In genomic region chr9:92481029-92481633, GRCh38 we compare ENCODE assay signal across 10 cellular contexts. TPM values are rescaled to one million over a fixed set of nuclear protein-coding genes. Genes with fewer than 3 reads are reported as not detected.
DNase-seq lines count a peak whose midpoint lies in the region; ATAC-seq and TF ChIP-seq lines count a peak whose summit lies in the region.
"Had no signal": no experiment of that assay in that cellular context is flagged by ENCODE, and none has a peak within 500 bp of the region (broad histone marks: within the 10 kb centered on the region; RNA-seq: fewer than 3 reads in every experiment).

No MANE protein-coding gene starts in this region.

- H3K4me1 ChIP-seq in CD4-positive, CD25-positive, alpha-beta regulatory T cell (ENCODE audit: control insufficient read depth, insufficient read depth, low read length, poor library complexity, severe bottlenecking), result peaks cover 12% of the 10 kb centered on the region

- no peaks in the 10 kb centered on the region for H3K9me3 ChIP-seq in CD4-positive, CD25-positive, alpha-beta regulatory T cell (ENCODE audit: control insufficient read depth in 2 of 2, low read length in 2 of 2)
- no peaks in the 10 kb centered on the region for H3K9me3 ChIP-seq in CD4-positive, alpha-beta T cell (ENCODE audit: control insufficient read depth, low read length)
- H3K9me3 ChIP-seq in T-helper 17 cell (ENCODE audit: control insufficient read depth, low read length, poor library complexity, severe bottlenecking), result no peaks in the 10 kb centered on the region

- no peaks in the 10 kb centered on the region for H3K27me3 Mint-ChIP-seq in CD4-positive, CD25-positive, alpha-beta regulatory T cell
- H3K27me3 Mint-ChIP-seq in HFFc6 (ENCODE audit: insufficient read depth) (no peaks in the 10 kb centered on the region), brain (no peaks in the 10 kb centered on the region), T-helper 17 cell (no peaks in the 10 kb centered on the region)
- H3K27me3 Mint-ChIP-seq in CD4-positive, alpha-beta T cell, result no peaks in the 10 kb centered on the region

- no peaks in the 10 kb centered on the region for H3K36me3 Mint-ChIP-seq in CD4-positive, CD25-positive, alpha-beta regulatory T cell
- no peaks in the 10 kb centered on the region for H3K36me3 Mint-ChIP-seq in HFFc6 (ENCODE audit: low read depth)
- no peaks in the 10 kb centered on the region for H3K36me3 Mint-ChIP-seq in brain
- no peaks in the 10 kb centered on the region for H3K36me3 Mint-ChIP-seq in CD4-positive, alpha-beta T cell (ENCODE audit: low read depth)
- H3K36me3 Mint-ChIP-seq in T-helper 17 cell (ENCODE audit: low read depth), result no peaks in the 10 kb centered on the region

- CTCF ChIA-PET in CD4-positive, alpha-beta T cell (lab: Charles Lee), result no interaction called here

- TF ChIP-seq CTCF in HFFc6 (IDR thresholded peaks at IDR 0.05), result no peak
- TF ChIP-seq CTCF in brain (conservative IDR thresholded peaks at IDR 0.05), result no peak
- no peak for TF ChIP-seq CTCF in CD4-positive, alpha-beta T cell (IDR thresholded peaks at IDR 0.05)

- H3K27ac ChIP-seq in CD4-positive, CD25-positive, alpha-beta regulatory T cell (ENCODE audit: insufficient read depth, low read length, poor library complexity, severe bottlenecking), result peak overlapping the region; percentile 37
- no peak overlapping the region for H3K27ac ChIP-seq in CD4-positive, alpha-beta T cell (ENCODE audit: low read depth, low read length)

- DNase-seq in CD4-positive, CD25-positive, alpha-beta regulatory T cell, result peak in 1 of 3 donors; percentile 53
- DNase-seq in HFFc6 (no peak), middle frontal gyrus (ENCODE audit: extremely low spot score, low spot score) (peak; percentile 29), DMS153 treated with DMSO at 0.1 percent for 48 hours (lab: John Stamatoyannopoulos, UW; ENCODE audit: unreplicated experiment) (no peak), T-helper 17 cell (no peak), SIG-M5 (lab: John Stamatoyannopoulos, UW) (no peak)
- DNase-seq in CD4-positive, alpha-beta T cell, result no peak
- DNase-seq: nephron progenitor cell had no signal

- ATAC-seq in CD4-positive, CD25-positive, alpha-beta regulatory T cell (ENCODE audit: low read depth in 2 of 2), result peak; percentile 47 to 64
- no peak for ATAC-seq in CD4-positive, alpha-beta T cell (ENCODE audit: poor library complexity)
- ATAC-seq in T-helper 17 cell, result no peak

- no peak overlapping the region for H3K4me3 Mint-ChIP-seq in CD4-positive, CD25-positive, alpha-beta regulatory T cell
- H3K4me3 Mint-ChIP-seq in HFFc6 (peak overlapping the region; percentile 75), brain (peak overlapping the region in 3 of 5 experiments; percentile 9 to 85 (median 35)), T-helper 17 cell (no peak overlapping the region)
- no peak overlapping the region for H3K4me3 Mint-ChIP-seq in CD4-positive, alpha-beta T cell
- H3K4me3 Mint-ChIP-seq: CD14-positive monocyte, nephron progenitor cell had no signal

- POLR2A ChIA-PET in CD4-positive, alpha-beta T cell (lab: Charles Lee), result no interaction called here

- peak overlapping the region in 1 of 3 donors; percentile 43 for H3K27ac Mint-ChIP-seq in CD4-positive, CD25-positive, alpha-beta regulatory T cell
- H3K27ac Mint-ChIP-seq in HFFc6, result peak overlapping the region; percentile 82
- H3K27ac Mint-ChIP-seq in brain, result peak overlapping the region in 2 of 5 experiments; percentile 66 to 87
- no peak overlapping the region for H3K27ac Mint-ChIP-seq in CD4-positive, alpha-beta T cell
- no peak overlapping the region for H3K27ac Mint-ChIP-seq in T-helper 17 cell
- H3K27ac Mint-ChIP-seq: CD14-positive monocyte, nephron progenitor cell had no signal

- H3K9me3 Mint-ChIP-seq in CD4-positive, CD25-positive, alpha-beta regulatory T cell, result peaks cover 0 to 1% (median 0%) of the 10 kb centered on the region in 7 donors
- H3K9me3 Mint-ChIP-seq in HFFc6 (no peaks in the 10 kb centered on the region), brain (no peaks in the 10 kb centered on the region)
- no peaks in the 10 kb centered on the region for H3K9me3 Mint-ChIP-seq in CD4-positive, alpha-beta T cell
- H3K9me3 Mint-ChIP-seq: nephron progenitor cell had no signal

- H3K36me3 ChIP-seq in CD4-positive, CD25-positive, alpha-beta regulatory T cell (ENCODE audit: control insufficient read depth, insufficient read depth, low read length), result no peaks in the 10 kb centered on the region

- H3K4me1 Mint-ChIP-seq in CD4-positive, CD25-positive, alpha-beta regulatory T cell, result peaks cover 5 to 18% (median 7%) of the 10 kb centered on the region in 4 donors
- H3K4me1 Mint-ChIP-seq in HFFc6 (ENCODE audit: low read depth), result peaks cover 58% of the 10 kb centered on the region
- H3K4me1 Mint-ChIP-seq in brain, result peaks cover 11% of the 10 kb centered on the region
- no peaks in the 10 kb centered on the region for H3K4me1 Mint-ChIP-seq in CD4-positive, alpha-beta T cell (ENCODE audit: low read depth)
- H3K4me1 Mint-ChIP-seq in T-helper 17 cell, result peaks cover 5% of the 10 kb centered on the region

- no peaks in the 10 kb centered on the region for H3K27me3 ChIP-seq in CD4-positive, CD25-positive, alpha-beta regulatory T cell (ENCODE audit: control insufficient read depth, insufficient read depth, low read length)
- H3K27me3 ChIP-seq in CD4-positive, alpha-beta T cell (ENCODE audit: control insufficient read depth, insufficient read depth, low read length), result no peaks in the 10 kb centered on the region

- H3K4me3 ChIP-seq in CD4-positive, CD25-positive, alpha-beta regulatory T cell (ENCODE audit: low read depth, low read length), result peak overlapping the region; percentile 38

- intact Hi-C loops in CD4-positive, alpha-beta T cell (cut with DNase I, micrococcal nuclease), result no loop called here

RNA-seq across cellular contexts. Expression of gene ASPN, which starts 1.2 kb away (rescaled TPM):
- total RNA-seq in CD4-positive, CD25-positive, alpha-beta regulatory T cell, result not detected
- polyA plus RNA-seq in CD4-positive, CD25-positive, alpha-beta regulatory T cell, result not detected
- total RNA-seq in HFFc6 (2021; fragmentation: NEBNext Ultra II Directional; extraction: Animal tissue kit (Norgen Biotek cat#: 25700)), result 1 to 10 TPM; 4.0 to 6.7 (median 4.6) TPM
- 0.14 TPM for polyA plus RNA-seq in brain (ENCODE audit: insufficient read depth, low read depth, low replicate concordance)
- not detected for total RNA-seq in CD4-positive, alpha-beta T cell
- total RNA-seq in T-helper 17 cell, result not detected
- polyA plus RNA-seq: CD14-positive monocyte had no signal

RNA-seq across cellular contexts. Expression of gene ECM2, which starts 54.7 kb away (rescaled TPM):
- total RNA-seq in CD4-positive, CD25-positive, alpha-beta regulatory T cell, result not detected
- not detected for polyA plus RNA-seq in CD4-positive, CD25-positive, alpha-beta regulatory T cell
- total RNA-seq in HFFc6 (2021; fragmentation: NEBNext Ultra II Directional; extraction: Animal tissue kit (Norgen Biotek cat#: 25700)), result under 1 TPM; 0.14 to 0.46 (median 0.33) TPM
- polyA plus RNA-seq in brain (ENCODE audit: insufficient read depth, low read depth, low replicate concordance), result 1.3 TPM
- not detected for total RNA-seq in CD4-positive, alpha-beta T cell
- not detected for total RNA-seq in T-helper 17 cell

RNA-seq across cellular contexts. Expression of gene OMD, which starts 56.9 kb away (rescaled TPM):
- total RNA-seq in CD4-positive, CD25-positive, alpha-beta regulatory T cell, result not detected
- under 1 TPM in 1 of 4 donors, not detected in 3; 0.13 TPM for polyA plus RNA-seq in CD4-positive, CD25-positive, alpha-beta regulatory T cell
- not detected for total RNA-seq in HFFc6 (2021; fragmentation: NEBNext Ultra II Directional; extraction: Animal tissue kit (Norgen Biotek cat#: 25700))
- 0.34 TPM for polyA plus RNA-seq in brain (ENCODE audit: insufficient read depth, low read depth, low replicate concordance)
- total RNA-seq in CD4-positive, alpha-beta T cell, result not detected
- not detected for total RNA-seq in T-helper 17 cell
- polyA plus RNA-seq: CD14-positive monocyte had no signal

Comparison
In these comparisons a context has a peak if more than half of its experiments do, and no peak if none do; other contexts are left out.
1. ATAC-seq: peak in CD4-positive, CD25-positive, alpha-beta regulatory T cell (2 of 2); none in CD4-positive, alpha-beta T cell (single experiment) and T-helper 17 cell (single experiment).
2. H3K4me3 Mint-ChIP-seq: peak in HFFc6 (single experiment) and brain (3 of 5); none in CD4-positive, CD25-positive, alpha-beta regulatory T cell (0 of 4), CD4-positive, alpha-beta T cell (single experiment) and T-helper 17 cell (single experiment).